Comparison of ENCODE assay signal across 19 cellular contexts in the genomic region with DNA sequence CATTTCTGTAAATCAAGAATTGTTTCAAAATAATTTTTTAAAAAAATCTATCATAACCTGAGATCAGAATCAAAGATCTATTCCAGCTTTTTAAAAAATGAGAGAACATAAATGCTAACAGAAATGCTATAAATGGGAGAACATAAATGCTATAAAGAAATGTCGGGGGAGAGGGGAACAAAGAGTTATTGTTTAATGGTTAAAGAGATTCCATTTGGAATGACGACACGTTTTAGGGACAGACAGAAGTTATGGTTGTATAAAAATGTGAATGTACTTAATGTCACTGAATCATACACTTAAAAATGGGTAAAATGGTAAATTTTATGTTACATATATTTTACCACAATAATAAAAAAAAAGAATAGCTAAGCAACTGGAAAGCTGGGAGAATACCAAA.
DNase-seq lines count a peak whose midpoint lies in the region; ATAC-seq, FAIRE-seq and TF ChIP-seq lines count a peak whose summit lies in the region.
"Had no signal": no experiment of that assay in that cellular context is flagged by ENCODE, and none has a peak within 500 bp of the region (broad histone marks: within the 10 kb centered on the region; RNA-seq: fewer than 3 reads in every experiment).

No MANE protein-coding gene starts in this region.

- no peak for DNase-seq in CD8-positive, alpha-beta T cell
- no peak for DNase-seq in Panc1 (ENCODE audit: low read depth, low spot score)
- DNase-seq in foreskin melanocyte = peak; percentile 55
- DNase-seq in pancreas = no peak
- no peak for DNase-seq in activated CD4-positive, CD25-positive, alpha-beta regulatory T cell treated with anti-CD3 and anti-CD28 coated beads, Interleukin-2, amount 50 U/mL, for 72 hours
- DNase-seq: ACHN; CD4-positive, CD25-positive, alpha-beta regulatory T cell; DMS153; DMS79 treated with DMSO at 0.1 percent for 48 hours; EL; HCEC 1CT; HFFc6 had no signal

- H3K9me3 ChIP-seq in CD8-positive, alpha-beta T cell (ENCODE audit: low read length) = no peaks in the 10 kb centered on the region
- H3K9me3 ChIP-seq in Panc1 (ENCODE audit: control insufficient read depth, insufficient read depth, low read depth, low read length) (no peaks in the 10 kb centered on the region), pancreas (no peaks in the 10 kb centered on the region)
- H3K9me3 ChIP-seq: BLaER1 treated with 17β-estradiol and CSF1 and Interleukin-3, amounts not matched to agents 10 nM and 100 nM had no signal

- TSS peak; percentile 10 for BruUV-seq in Panc1 (replicated peaks; lab: Mats Ljungman, UMichigan)

- H3K27ac ChIP-seq in CD8-positive, alpha-beta T cell (ENCODE audit: low read depth, low read length) = no peak overlapping the region
- H3K27ac ChIP-seq in Panc1 (ENCODE audit: low read length) (no peak overlapping the region), pancreas (no peak overlapping the region)
- H3K27ac ChIP-seq: BLaER1 treated with 17β-estradiol and CSF1 and Interleukin-3, amounts not matched to agents 10 nM and 100 nM; HL-60 had no signal

- intact Hi-C loops in CD8-positive, alpha-beta T cell (cut with DNase I, micrococcal nuclease) = loop anchor here in 1 of 2 experiments (2.0 kb wide), 1 partner anchor 14 kb away; no protein-coding TSS in a partner anchor
- intact Hi-C loops in Panc1 (cut with micrococcal nuclease; ENCODE audit: unreplicated experiment) = no loop called here
- intact Hi-C loops in pancreas (cut with DNase I) = no loop called here

- no peaks in the 10 kb centered on the region for H3K36me3 ChIP-seq in CD8-positive, alpha-beta T cell (ENCODE audit: insufficient read depth, low read length)
- H3K36me3 ChIP-seq in Panc1 (ENCODE audit: control insufficient read depth, insufficient read depth, low read length) = no peaks in the 10 kb centered on the region; the same call in none of the 2 replicates
- no peaks in the 10 kb centered on the region for H3K36me3 ChIP-seq in pancreas

- no peaks in the 10 kb centered on the region for H3K27me3 ChIP-seq in CD8-positive, alpha-beta T cell (ENCODE audit: insufficient read depth, low read length)
- no peaks in the 10 kb centered on the region for H3K27me3 ChIP-seq in Panc1 (ENCODE audit: control insufficient read depth, insufficient read depth, low read length)
- H3K27me3 ChIP-seq in pancreas = no peaks in the 10 kb centered on the region

- no peaks in the 10 kb centered on the region for H3K27me3 Mint-ChIP-seq in CD8-positive, alpha-beta T cell (ENCODE audit: low read depth)
- H3K27me3 Mint-ChIP-seq: CD4-positive, CD25-positive, alpha-beta regulatory T cell had no signal

- TF ChIP-seq CTCF in CD8-positive, alpha-beta T cell (IDR thresholded peaks at IDR 0.05) = no peak
- TF ChIP-seq CTCF in Panc1 (IDR thresholded peaks at IDR 0.05) (no peak), pancreas (IDR thresholded peaks at IDR 0.05) (no peak)

- CTCF ChIA-PET in CD8-positive, alpha-beta T cell (lab: Charles Lee) = no interaction called here
- CTCF ChIA-PET in Panc1 (lab: Charles Lee) = no interaction called here

- H3K4me1 Mint-ChIP-seq in CD8-positive, alpha-beta T cell (ENCODE audit: low read depth) = peaks cover 2% of the 10 kb centered on the region

- in situ Hi-C loops in Panc1 (cut with HindIII; ENCODE audit: low pct_unique_long_range_greater_than_20kb, low sequenced_read_pairs) = no loop called here

- no peaks in the 10 kb centered on the region for H3K4me1 ChIP-seq in CD8-positive, alpha-beta T cell (ENCODE audit: insufficient read depth, low read length)
- no peaks in the 10 kb centered on the region for H3K4me1 ChIP-seq in Panc1 (ENCODE audit: control insufficient read depth, insufficient read depth, low read length)
- no peaks in the 10 kb centered on the region for H3K4me1 ChIP-seq in pancreas
- H3K4me1 ChIP-seq: BLaER1 treated with 17β-estradiol and CSF1 and Interleukin-3, amounts not matched to agents 10 nM and 100 nM had no signal

- no peak overlapping the region for H3K4me3 ChIP-seq in CD8-positive, alpha-beta T cell (ENCODE audit: low read depth, low read length)
- H3K4me3 ChIP-seq in Panc1 (ENCODE audit: low read depth in 2 of 2, low read length in 2 of 2) = no peak overlapping the region
- H3K4me3 ChIP-seq in pancreas = no peak overlapping the region
- H3K4me3 ChIP-seq: BLaER1 treated with 17β-estradiol and CSF1 and Interleukin-3, amounts not matched to agents 10 nM and 100 nM had no signal

- peaks cover 51% of the 10 kb centered on the region for H3K36me3 Mint-ChIP-seq in CD8-positive, alpha-beta T cell

- WGBS in pancreas, 2 donors = 58 to 67% methylated on average over 3 of the region's 3 CpGs

- ATAC-seq in CD8-positive, alpha-beta T cell = no peak
- ATAC-seq in Panc1 (no peak), pancreas (no peak), HG03520 (IDR thresholded peaks at IDR 0.05; ENCODE audit: unreplicated experiment) (no peak), GM18870 (IDR thresholded peaks at IDR 0.05; ENCODE audit: unreplicated experiment) (no peak), GM21529 (IDR thresholded peaks at IDR 0.05; ENCODE audit: unreplicated experiment) (no peak)

- H3K9me3 Mint-ChIP-seq in CD8-positive, alpha-beta T cell = no peaks in the 10 kb centered on the region
- H3K9me3 Mint-ChIP-seq: CD4-positive, CD25-positive, alpha-beta regulatory T cell; HFFc6 had no signal

- peak overlapping the region; percentile 32 for H3K27ac Mint-ChIP-seq in CD8-positive, alpha-beta T cell

- peak; percentile 47 for FAIRE-seq in pancreas (lab: Jason Lieb, UNC)
- FAIRE-seq: G401.6, GM19239 had no signal

- POLR2A ChIA-PET in CD8-positive, alpha-beta T cell (lab: Charles Lee) = no interaction called here
- POLR2A ChIA-PET in Panc1 (lab: Charles Lee) = no interaction called here

- H3K4me3 Mint-ChIP-seq in CD8-positive, alpha-beta T cell = no peak overlapping the region
- H3K4me3 Mint-ChIP-seq: HFFc6 had no signal
